ENCODE assay signal across 16 cellular contexts in the genomic region with DNA sequence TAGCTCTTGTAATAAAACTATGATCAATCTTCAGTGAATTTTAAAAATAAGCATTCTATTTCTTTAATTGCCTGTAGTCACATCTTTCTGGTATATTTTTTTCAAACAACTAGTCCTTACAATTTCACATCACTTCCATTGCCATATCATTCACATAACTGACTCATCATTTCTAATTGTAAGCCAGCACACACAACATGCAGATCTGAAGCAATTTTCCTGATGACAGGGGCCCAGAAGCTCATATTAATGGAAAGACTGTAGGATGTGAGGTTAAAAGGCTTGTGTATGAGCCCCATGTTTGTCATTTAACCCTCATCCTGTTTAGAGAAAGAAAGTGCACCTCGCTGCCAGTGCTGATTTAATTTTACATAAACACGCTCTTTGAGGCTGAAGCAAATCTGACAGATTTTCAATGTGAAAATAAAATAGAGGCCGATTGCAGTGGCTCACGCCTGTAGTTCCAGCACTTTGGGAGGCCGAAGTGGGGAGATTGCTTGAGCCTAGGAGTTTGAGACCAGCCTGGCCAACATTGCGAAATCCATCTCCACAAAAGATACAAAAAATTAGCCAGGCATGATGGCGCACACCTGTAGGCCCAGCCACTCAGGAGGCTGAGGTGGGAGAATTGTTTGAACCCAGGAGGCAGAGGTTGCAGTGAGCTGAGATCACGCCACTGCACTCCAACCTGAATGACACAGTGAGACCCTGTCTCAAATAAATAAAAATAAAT.
DNase-seq lines count a peak whose midpoint lies in the region; ATAC-seq and TF ChIP-seq lines count a peak whose summit lies in the region.
"Had no signal": no experiment of that assay in that cellular context is flagged by ENCODE, and none has a peak within 500 bp of the region (broad histone marks: within the 10 kb centered on the region; RNA-seq: fewer than 3 reads in every experiment).

No MANE protein-coding gene starts in this region.

- H3K36me3 ChIP-seq in adipocyte (ENCODE audit: control insufficient read depth, insufficient read depth, low read length, severe bottlenecking): peaks cover 24% of the 10 kb centered on the region

- ATAC-seq in HG02938 (IDR thresholded peaks at IDR 0.05; ENCODE audit: unreplicated experiment): no peak

- H3K4me3 ChIP-seq in AG10803 (ENCODE audit: low read length) (no peak overlapping the region), adipocyte (ENCODE audit: low read length) (no peak overlapping the region), fibroblast of pulmonary artery (replicated peaks; ENCODE audit: low read depth, low read length) (no peak overlapping the region)
- H3K4me3 ChIP-seq: cardiac muscle cell, spleen, testis had no signal

- peak overlapping the region; percentile 26 for H3K9ac ChIP-seq in adipocyte (ENCODE audit: low read length)

- no peaks in the 10 kb centered on the region for H3K27me3 ChIP-seq in adipocyte (replicated peaks; ENCODE audit: control insufficient read depth, insufficient read depth, low read length)
- H3K27me3 ChIP-seq: cardiac muscle cell, spleen, testis had no signal

- DNase-seq in AG10803 (ENCODE audit: low read depth): peak; percentile 25
- peak; percentile 79 for DNase-seq in HCEC 1CT
- peak; percentile 43 for DNase-seq in adipocyte (ENCODE audit: low read depth)
- peak; percentile 61 for DNase-seq in fibroblast of pulmonary artery (ENCODE audit: low read depth)
- no peak for DNase-seq in HuH-7.5 (ENCODE audit: low spot score)
- DNase-seq in pons (ENCODE audit: low spot score): no peak
- no peak for DNase-seq in DMS79 (lab: John Stamatoyannopoulos, UW)
- DNase-seq: activated CD4-positive, alpha-beta T cell treated with anti-CD3 and anti-CD28 coated beads for 48 hours; GF-D8; NCI-H187 treated with DMSO at 0.1 percent for 48 hours; NCI-H345; spleen; stimulated activated CD8-positive, alpha-beta memory T cell treated with anti-CD3 and anti-CD28 coated beads, Interleukin-4, amount 100 ng/mL, for 48 hours; testis had no signal

- H3K9me3 ChIP-seq in adipocyte (ENCODE audit: control insufficient read depth, low read length): peaks cover 2% of the 10 kb centered on the region
- H3K9me3 ChIP-seq: testis had no signal

- TF ChIP-seq CTCF in AG10803 (conservative IDR thresholded peaks at IDR 0.05; ENCODE audit: low read length) (no peak), fibroblast of pulmonary artery (IDR thresholded peaks at IDR 0.05; ENCODE audit: low read length, missing control alignments) (no peak)

- H3K4me1 ChIP-seq in adipocyte (ENCODE audit: control insufficient read depth, insufficient read depth, low read length): peaks cover 26% of the 10 kb centered on the region

Comparison
In these comparisons a context has a peak if more than half of its experiments do, and no peak if none do; other contexts are left out.
1. DNase-seq: peak in AG10803 (single experiment), HCEC 1CT (single experiment), adipocyte (single experiment) and fibroblast of pulmonary artery (single experiment); none in HuH-7.5 (single experiment), pons (single experiment) and DMS79 (single experiment).